In genomic region chr7:158863611-158864506, GRCh38 we compare ENCODE assay signal across 8 cellular contexts. TPM values are rescaled to one million over a fixed set of nuclear protein-coding genes. Genes with fewer than 3 reads are reported as not detected.
DNase-seq lines count a peak whose midpoint lies in the region; ATAC-seq and TF ChIP-seq lines count a peak whose summit lies in the region.

No MANE protein-coding gene starts in this region.

- H3K9me3 Mint-ChIP-seq in activated CD8-positive, alpha-beta memory T cell treated with anti-CD3 and anti-CD28 coated beads, Interleukin-2, amount 10 ng/mL, durations not matched to agents 7 days and 5 days (ENCODE audit: low read depth): no peaks in the 10 kb centered on the region

- CTCF ChIA-PET in activated CD8-positive, alpha-beta memory T cell treated with anti-CD3 and anti-CD28 coated beads, Interleukin-2, amount 10 ng/mL, durations not matched to agents 7 days and 5 days (lab: Charles Lee): interaction anchor here (0.6 to 4.7 kb wide), 10 partner anchors 8 to 208 kb away, joined by 3 to 19 read pairs (median 4); partner anchors contain the start of gene NCAPG2

- H3K27me3 ChIP-seq in H7 (ENCODE audit: control insufficient read depth, insufficient read depth, low read length) (no peaks in the 10 kb centered on the region), esophagus muscularis mucosa (no peaks in the 10 kb centered on the region), muscle layer of duodenum (ENCODE audit: low read depth, low read length) (no peaks in the 10 kb centered on the region), testis (no peaks in the 10 kb centered on the region)

- peak overlapping the region; percentile 85 for H3K27ac Mint-ChIP-seq in activated CD8-positive, alpha-beta memory T cell treated with anti-CD3 and anti-CD28 coated beads, Interleukin-2, amount 10 ng/mL, durations not matched to agents 7 days and 5 days

- peak; percentile 74 for DNase-seq in ELR (ENCODE audit: low read depth)
- peak; percentile 75 for DNase-seq in H7
- peak; percentile 43 for DNase-seq in MV-4-11 (lab: John Stamatoyannopoulos, UW)
- DNase-seq in activated CD8-positive, alpha-beta memory T cell treated with anti-CD3 and anti-CD28 coated beads, Interleukin-2, amount 10 ng/mL, durations not matched to agents 7 days and 5 days: peak; percentile 64
- no peak for DNase-seq in esophagus muscularis mucosa (ENCODE audit: extremely low spot score)
- peak; percentile 80 for DNase-seq in testis
- DNase-seq in GOT3 (lab: John Stamatoyannopoulos, UW): no peak

- peak; percentile 46 for TF ChIP-seq EP300 in esophagus muscularis mucosa (IDR thresholded peaks at IDR 0.05)

- H3K4me3 Mint-ChIP-seq in activated CD8-positive, alpha-beta memory T cell treated with anti-CD3 and anti-CD28 coated beads, Interleukin-2, amount 10 ng/mL, durations not matched to agents 7 days and 5 days: peak overlapping the region; percentile 72

- intact Hi-C loops in esophagus muscularis mucosa (cut with DNase I): loop anchor here (10.0 kb wide), 1 partner anchor 159 kb away; the partner anchor contains the start of gene NCAPG2
- intact Hi-C loops in testis (cut with DNase I; ENCODE audit: low total_unique reads): no loop called here

- no peaks in the 10 kb centered on the region for H3K36me3 Mint-ChIP-seq in activated CD8-positive, alpha-beta memory T cell treated with anti-CD3 and anti-CD28 coated beads, Interleukin-2, amount 10 ng/mL, durations not matched to agents 7 days and 5 days

- WGBS in esophagus muscularis mucosa: 19% methylated on average over 10 of the region's 45 CpGs
- WGBS in testis, 2 donors: 2 to 4% methylated on average over 31 to 33 of the region's 45 CpGs

- TF ChIP-seq POLR2A in esophagus muscularis mucosa (IDR thresholded peaks at IDR 0.05; ENCODE audit: low read depth) (no peak), testis (IDR thresholded peaks at IDR 0.05) (no peak)

- TF ChIP-seq CTCF in esophagus muscularis mucosa (IDR thresholded peaks at IDR 0.05) (no peak), testis (IDR thresholded peaks at IDR 0.05) (no peak)

- H3K4me1 ChIP-seq in esophagus muscularis mucosa (peaks cover 27 to 61% (median 33%) of the 10 kb centered on the region in 4 donors), muscle layer of duodenum (ENCODE audit: control insufficient read depth in 1 of 2, insufficient read depth in 2 of 2, low read length in 2 of 2) (peaks cover 0 to 12% of the 10 kb centered on the region in 2 donors), testis (peaks cover 21% of the 10 kb centered on the region)

- H3K36me3 ChIP-seq in H7 (replicated peaks; ENCODE audit: control insufficient read depth, insufficient read depth, low read length) (no peaks in the 10 kb centered on the region), esophagus muscularis mucosa (no peaks in the 10 kb centered on the region), muscle layer of duodenum (ENCODE audit: control insufficient read depth in 1 of 2, insufficient read depth in 2 of 2, low read length in 2 of 2) (no peaks in the 10 kb centered on the region), testis (ENCODE audit: low read depth, missing control alignments) (no peaks in the 10 kb centered on the region)

- peak; percentile 68 for ATAC-seq in activated CD8-positive, alpha-beta memory T cell treated with anti-CD3 and anti-CD28 coated beads, Interleukin-2, amount 10 ng/mL, durations not matched to agents 7 days and 5 days

- H3K9me3 ChIP-seq in esophagus muscularis mucosa (no peaks in the 10 kb centered on the region), muscle layer of duodenum (ENCODE audit: control insufficient read depth in 1 of 2, low read length in 2 of 2) (no peaks in the 10 kb centered on the region), testis (no peaks in the 10 kb centered on the region)

- H3K4me1 Mint-ChIP-seq in activated CD8-positive, alpha-beta memory T cell treated with anti-CD3 and anti-CD28 coated beads, Interleukin-2, amount 10 ng/mL, durations not matched to agents 7 days and 5 days: peaks cover 45% of the 10 kb centered on the region

- H3K4me3 ChIP-seq in H7 (ENCODE audit: insufficient read depth, low read depth, low read length) (peak overlapping the region; percentile 35), esophagus muscularis mucosa (peak overlapping the region; percentile 63 to 73 (median 64)), muscle layer of duodenum (ENCODE audit: low read depth in 1 of 2, low read length in 2 of 2) (peak overlapping the region; percentile 53 to 68), testis (peak overlapping the region; percentile 59)

- no peaks in the 10 kb centered on the region for H3K27me3 Mint-ChIP-seq in activated CD8-positive, alpha-beta memory T cell treated with anti-CD3 and anti-CD28 coated beads, Interleukin-2, amount 10 ng/mL, durations not matched to agents 7 days and 5 days

- H3K27ac ChIP-seq in esophagus muscularis mucosa (replicated peaks in 1 of 4) (peak overlapping the region; percentile 86 to 93 (median 88)), muscle layer of duodenum (ENCODE audit: low read length) (peak overlapping the region; percentile 89), testis (peak overlapping the region; percentile 85 to 87)

RNA-seq across cellular contexts. Expression of gene DYNC2I1, which starts 7.5 kb away (rescaled TPM):
- 5.5 and 11.8 TPM in 2 replicates for total RNA-seq in H7 (2014; rRNA removed; shearing (Covaris generic))
- 10 to 100 TPM; 10.7 to 15.6 TPM for total RNA-seq in activated CD8-positive, alpha-beta memory T cell treated with anti-CD3 and anti-CD28 coated beads, Interleukin-2, amount 10 ng/mL, durations not matched to agents 7 days and 5 days
- 10 to 100 TPM; 18.3 to 32.0 (median 24.9) TPM for total RNA-seq in esophagus muscularis mucosa
- 10 to 100 TPM; 71.5 to 86.8 TPM for total RNA-seq in testis
- polyA plus RNA-seq in testis (ENCODE audit: insufficient read depth, low read depth, low replicate concordance): 72.1 TPM

RNA-seq across cellular contexts. Expression of gene ESYT2, which starts 34.5 kb away (rescaled TPM):
- total RNA-seq in H7 (2014; rRNA removed; shearing (Covaris generic)): 33.1 and 41.0 TPM in 2 replicates
- 10 to 100 TPM; 79.8 to 86.0 TPM for total RNA-seq in activated CD8-positive, alpha-beta memory T cell treated with anti-CD3 and anti-CD28 coated beads, Interleukin-2, amount 10 ng/mL, durations not matched to agents 7 days and 5 days
- total RNA-seq in esophagus muscularis mucosa: 100 to 1,000 TPM; 166 to 235 (median 202) TPM
- 10 to 100 TPM; 61.1 to 73.1 TPM for total RNA-seq in testis
- polyA plus RNA-seq in testis (ENCODE audit: insufficient read depth, low read depth, low replicate concordance): 53.9 TPM

Comparison
In these comparisons a context has a peak if more than half of its experiments do, and no peak if none do; other contexts are left out.
1. DNase-seq: peak in ELR (single experiment), H7 (single experiment), MV-4-11 (single experiment), activated CD8-positive, alpha-beta memory T cell treated with anti-CD3 and anti-CD28 coated beads, Interleukin-2, amount 10 ng/mL, durations not matched to agents 7 days and 5 days (single experiment) and testis (single experiment); none in esophagus muscularis mucosa (single experiment) and GOT3 (single experiment).
2. Peak in every context shown above with its lines, with median percentiles within 50 percentile points of each other: H3K4me3 ChIP-seq and H3K27ac ChIP-seq.